Comparison of ENCODE assay signal across 8 cellular contexts in genomic region chr7:140696679-140697446, GRCh38. TPM values are rescaled to one million over a fixed set of nuclear protein-coding genes. Genes with fewer than 3 reads are reported as not detected.
A peak's percentile ranks its signal among the peaks of the same experiment; 100 is the strongest.
DNase-seq lines count a peak whose midpoint lies in the region; ATAC-seq and TF ChIP-seq lines count a peak whose summit lies in the region.

Gene NDUFB2 (plus strand): TSS chr7:140696708. CDS start chr7:140696745, 37 bp downstream.

- H3K27me3 ChIP-seq in iPS DF 6.9 (ENCODE audit: control insufficient read depth, insufficient read depth, low read length) (no peaks in the 10 kb centered on the region), sigmoid colon (no peaks in the 10 kb centered on the region)

- TF ChIP-seq CTCF in brain (conservative IDR thresholded peaks at IDR 0.05) (no peak), sigmoid colon (IDR thresholded peaks at IDR 0.05) (no peak)

- peak; percentile 73 to 91 for TF ChIP-seq POLR2A in sigmoid colon (IDR thresholded peaks at IDR 0.05)

- no peak for TF ChIP-seq EP300 in sigmoid colon (IDR thresholded peaks at IDR 0.05)

- peaks cover 22% of the 10 kb centered on the region for H3K4me1 Mint-ChIP-seq in T-helper 2 cell treated with Interferon-gamma antibody and Interleukin-4, amounts not matched to agents 5 μg/mL and 100 μg/mL, for 36 hours (ENCODE audit: low read depth)
- peaks cover 42% of the 10 kb centered on the region for H3K4me1 Mint-ChIP-seq in brain

- no peaks in the 10 kb centered on the region for H3K9me3 Mint-ChIP-seq in T-helper 2 cell treated with Interferon-gamma antibody and Interleukin-4, amounts not matched to agents 5 μg/mL and 100 μg/mL, for 36 hours
- H3K9me3 Mint-ChIP-seq in brain: no peaks in the 10 kb centered on the region

- no peak within 1 kb of the TSS for H3K27ac ChIP-seq in iPS DF 6.9 (ENCODE audit: low read length)
- peak within 1 kb of the TSS; percentile 94 to 98 (median 95) for H3K27ac ChIP-seq in sigmoid colon

- peaks cover 20% of the 10 kb centered on the region for H3K36me3 Mint-ChIP-seq in T-helper 2 cell treated with Interferon-gamma antibody and Interleukin-4, amounts not matched to agents 5 μg/mL and 100 μg/mL, for 36 hours (ENCODE audit: low read depth)
- H3K36me3 Mint-ChIP-seq in brain: peaks cover 22% of the 10 kb centered on the region

- WGBS in iPS DF 6.9 (ENCODE audit: insufficient coverage, insufficient read length): no CpG with 5 or more reads among the region's 82 CpGs
- 0% methylated on average over 82 of the region's 82 CpGs for WGBS in sigmoid colon, 2 donors

- peak; percentile 92 for ATAC-seq in HG02840 (IDR thresholded peaks at IDR 0.05; ENCODE audit: low FRiP score, unreplicated experiment)

- H3K4me1 ChIP-seq in iPS DF 6.9 (ENCODE audit: control insufficient read depth, insufficient read depth, low read length) (peaks cover 2% of the 10 kb centered on the region; the same call in 1 of the 2 replicates), sigmoid colon (peaks cover 0 to 28% (median 22%) of the 10 kb centered on the region in 4 donors)

- H3K4me3 Mint-ChIP-seq in T-helper 2 cell treated with Interferon-gamma antibody and Interleukin-4, amounts not matched to agents 5 μg/mL and 100 μg/mL, for 36 hours: peak within 1 kb of the TSS; percentile 95
- H3K4me3 Mint-ChIP-seq in brain: peak within 1 kb of the TSS; percentile 91 to 99 (median 95)

- peak within 1 kb of the TSS; percentile 97 for H3K27ac Mint-ChIP-seq in T-helper 2 cell treated with Interferon-gamma antibody and Interleukin-4, amounts not matched to agents 5 μg/mL and 100 μg/mL, for 36 hours
- peak within 1 kb of the TSS; percentile 97 to 100 (median 99) for H3K27ac Mint-ChIP-seq in brain

- H3K9me3 ChIP-seq in iPS DF 6.9 (ENCODE audit: control insufficient read depth, insufficient read depth, low read length): no peaks in the 10 kb centered on the region
- H3K9me3 ChIP-seq in sigmoid colon: no peaks in the 10 kb centered on the region

- DNase-seq in activated T-cell treated with anti-CD3 and anti-CD28 coated beads for 1 hour (ENCODE audit: low read depth) (peak; percentile 52), NCI-H1694 (lab: John Stamatoyannopoulos, UW) (peak; percentile 62), iPS DF 6.9 (ENCODE audit: low read depth, low spot score) (peak; percentile 43), sigmoid colon (peak; percentile 90)
- no peak for DNase-seq in activated T-cell treated with anti-CD3 and anti-CD28 coated beads, Interleukin-2, amount 50 U/mL, for 1 hour
- peak; percentile 90 for DNase-seq in T-helper 2 cell treated with Interferon-gamma antibody and Interleukin-4, amounts not matched to agents 5 μg/mL and 100 μg/mL, for 36 hours (ENCODE audit: low spot score)

- H3K4me3 ChIP-seq in iPS DF 6.9 (ENCODE audit: low read length): peak within 1 kb of the TSS; percentile 54
- peak within 1 kb of the TSS; percentile 71 to 93 (median 87) for H3K4me3 ChIP-seq in sigmoid colon

- no peaks in the 10 kb centered on the region for H3K36me3 ChIP-seq in iPS DF 6.9 (ENCODE audit: control insufficient read depth, insufficient read depth, low read length)
- peaks cover 0 to 16% (median under 1%) of the 10 kb centered on the region in 4 donors for H3K36me3 ChIP-seq in sigmoid colon

- no peaks in the 10 kb centered on the region for H3K27me3 Mint-ChIP-seq in T-helper 2 cell treated with Interferon-gamma antibody and Interleukin-4, amounts not matched to agents 5 μg/mL and 100 μg/mL, for 36 hours (ENCODE audit: low read depth)
- H3K27me3 Mint-ChIP-seq in brain: peaks cover 6% of the 10 kb centered on the region

- intact Hi-C loops in sigmoid colon (cut with DNase I): loop anchor here (1.0 to 5.0 kb wide), 3 partner anchors 23 to 318 kb away; partner anchors contain the start of genes BRAF and MRPS33

RNA-seq across cellular contexts. Expression of gene NDUFB2, which starts in this region (rescaled TPM):
- polyA plus RNA-seq in brain (ENCODE audit: insufficient read depth, low read depth, low replicate concordance): 340 TPM
- 100 to 1,000 TPM; 170 to 377 (median 267) TPM for total RNA-seq in sigmoid colon
- polyA plus RNA-seq in sigmoid colon: 100 to 1,000 TPM; 397 to 979 (median 712) TPM
